In the genomic region with DNA sequence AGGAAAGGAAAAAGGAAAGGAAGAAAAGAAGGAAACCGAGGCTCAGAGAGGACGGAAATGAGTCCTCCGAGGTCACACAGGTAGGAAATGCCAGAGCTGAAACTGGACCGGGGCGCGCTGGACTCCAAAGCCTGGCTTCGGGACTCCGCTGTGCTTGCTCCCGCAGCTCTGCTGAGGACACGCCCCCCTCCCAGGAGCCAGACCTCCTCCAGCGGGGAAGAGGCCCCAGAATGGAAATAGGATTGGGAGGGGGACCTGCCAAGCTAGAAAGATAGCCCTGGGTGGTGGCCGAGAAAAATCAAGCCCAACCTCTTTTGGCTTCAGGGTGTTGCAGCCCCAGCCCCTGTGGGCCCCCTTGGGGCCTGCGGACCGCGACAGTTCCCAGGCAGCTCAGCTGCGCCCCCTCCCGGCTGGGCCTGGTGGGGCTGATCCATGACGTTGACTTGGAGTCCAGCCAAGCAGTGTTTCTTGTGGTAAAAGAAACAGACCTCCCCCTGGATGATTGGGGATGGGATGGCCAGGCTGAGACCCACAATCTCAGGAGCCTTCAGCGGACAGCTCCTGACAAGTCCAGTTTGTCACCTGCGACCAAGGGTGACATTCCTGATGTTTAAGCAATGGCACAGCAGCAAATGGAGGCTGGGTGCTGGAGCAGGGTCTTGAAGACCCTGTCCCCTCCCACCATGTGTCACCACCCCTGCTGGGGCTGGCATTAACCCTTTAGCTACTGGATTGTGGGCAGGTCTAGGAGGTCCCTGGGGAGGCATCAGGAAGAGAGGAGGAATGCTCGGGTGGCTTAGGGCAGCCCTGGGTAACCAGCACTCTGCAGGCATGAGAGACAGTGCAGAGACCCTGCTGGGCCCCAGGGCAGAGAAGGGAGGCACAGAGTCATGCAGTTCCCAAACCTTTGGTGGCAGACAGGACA, we compare ENCODE assay signal across 8 cellular contexts. TPM values are rescaled to one million over a fixed set of nuclear protein-coding genes. Genes with fewer than 3 reads are reported as not detected.
DNase-seq lines count a peak whose midpoint lies in the region; ATAC-seq and TF ChIP-seq lines count a peak whose summit lies in the region.

No MANE protein-coding gene starts in this region.

- in situ Hi-C loops in GM23248 (cut with MboI) = no loop called here

- ATAC-seq in effector memory CD8-positive, alpha-beta T cell (replicated peaks) = peak; percentile 46
- no peak for ATAC-seq in HG02973 (IDR thresholded peaks at IDR 0.05; ENCODE audit: unreplicated experiment)

- H3K4me3 Mint-ChIP-seq in effector memory CD8-positive, alpha-beta T cell = no peak overlapping the region

- no peak overlapping the region for H3K9ac ChIP-seq in GM23248

- peaks cover 3% of the 10 kb centered on the region in 2 donors for H3K4me1 Mint-ChIP-seq in effector memory CD8-positive, alpha-beta T cell (ENCODE audit: low read depth in 2 of 2)

- no peak overlapping the region for H2AFZ ChIP-seq in GM23248

- no peaks in the 10 kb centered on the region for H3K36me3 Mint-ChIP-seq in effector memory CD8-positive, alpha-beta T cell (ENCODE audit: insufficient read depth)

- H3K27me3 Mint-ChIP-seq in effector memory CD8-positive, alpha-beta T cell = peaks cover 12 to 39% of the 10 kb centered on the region in 2 donors

- no peaks in the 10 kb centered on the region for H3F3A ChIP-seq in GM23248 (ENCODE audit: insufficient read depth)

- H4K20me1 ChIP-seq in GM23248 (ENCODE audit: insufficient read depth) = no peaks in the 10 kb centered on the region

- H3K9me3 ChIP-seq in GM23248 (ENCODE audit: low read depth) (no peaks in the 10 kb centered on the region), testis (no peaks in the 10 kb centered on the region)

- intact Hi-C loops in testis (cut with DNase I; ENCODE audit: low total_unique reads) = no loop called here

- no peak overlapping the region for H3K4me3 ChIP-seq in AG10803 (ENCODE audit: low read length)
- no peak overlapping the region for H3K4me3 ChIP-seq in GM23248
- peak overlapping the region; percentile 16 to 27 for H3K4me3 ChIP-seq in testis

- H3K27ac Mint-ChIP-seq in effector memory CD8-positive, alpha-beta T cell = no peak overlapping the region

- H3K79me2 ChIP-seq in GM23248 (ENCODE audit: insufficient read depth) = no peaks in the 10 kb centered on the region

- no peak overlapping the region for H3K27ac ChIP-seq in GM23248
- no peak overlapping the region for H3K27ac ChIP-seq in testis

- H3K9me2 ChIP-seq in GM23248 (ENCODE audit: insufficient read depth) = no peaks in the 10 kb centered on the region

- H3K27me3 ChIP-seq in GM23248 (replicated peaks; ENCODE audit: insufficient read depth) (no peaks in the 10 kb centered on the region), testis (no peaks in the 10 kb centered on the region)

- H3K36me3 ChIP-seq in GM23248 (ENCODE audit: low read depth) = no peaks in the 10 kb centered on the region
- H3K36me3 ChIP-seq in testis (ENCODE audit: low read depth, missing control alignments) = no peaks in the 10 kb centered on the region

- TF ChIP-seq CTCF in AG10803 (conservative IDR thresholded peaks at IDR 0.05; ENCODE audit: low read length) (peak; percentile 83), testis (IDR thresholded peaks at IDR 0.05) (peak; percentile 64 to 86 (median 76))

- no peaks in the 10 kb centered on the region for H3K9me3 Mint-ChIP-seq in effector memory CD8-positive, alpha-beta T cell

- WGBS in GM23248 (ENCODE audit: low coverage in 1 of 2, low lambda C conversion rate in 2 of 2, missing lambda C conversion rate in 2 of 2), 2 experiments = 39 to 48% methylated on average over 21 of the region's 21 CpGs
- 21 to 36% methylated on average over 21 of the region's 21 CpGs for WGBS in testis, 2 donors

- peaks cover 10% of the 10 kb centered on the region for H3K4me1 ChIP-seq in GM23248 (ENCODE audit: insufficient read depth)
- peaks cover 16% of the 10 kb centered on the region for H3K4me1 ChIP-seq in testis

- H3K4me2 ChIP-seq in GM23248 (ENCODE audit: unreplicated experiment) = no peak overlapping the region

- DNase-seq in AG10803 (ENCODE audit: low read depth) (peak; percentile 29), GM23248 (peak; percentile 65), NCI-H526 treated with DMSO at 0.1 percent for 48 hours (lab: John Stamatoyannopoulos, UW) (peak; percentile 37), mucosa of gallbladder (ENCODE audit: low spot score) (peak; percentile 55), testis (peak; percentile 81)
- peak; percentile 32 to 41 for DNase-seq in activated CD4-positive, alpha-beta T cell treated with anti-CD3 and anti-CD28 coated beads, Interleukin-2, amount 50 U/mL, for 4 hours
- DNase-seq in effector memory CD8-positive, alpha-beta T cell = peak; percentile 33 to 41 (median 39)

- TF ChIP-seq POLR2A in testis (IDR thresholded peaks at IDR 0.05) = no peak

RNA-seq across cellular contexts. Expression of a gene that starts 55.4 kb away (rescaled TPM):
- total RNA-seq in GM23248 (2014; rRNA removed; shearing (Covaris generic)) = 0.76 TPM in 1 of 2 replicates, not detected in the other
- polyA plus RNA-seq in GM23248 (2016; fragmentation: Nextera tagmentation; extraction: Ambion mirVana) = 0.49 TPM in 2 replicates
- total RNA-seq in mucosa of gallbladder = 6.4 TPM
- total RNA-seq in testis = 10 to 100 TPM; 22.1 to 26.9 TPM
- polyA plus RNA-seq in testis (ENCODE audit: insufficient read depth, low read depth, low replicate concordance) = 11.3 TPM

Comparison
In these comparisons a context has a peak if more than half of its experiments do, and no peak if none do; other contexts are left out.
1. DNase-seq: peak in every context shown above with its lines; median percentile 81 in testis; 65 in GM23248; 55 in mucosa of gallbladder; 39 in effector memory CD8-positive, alpha-beta T cell; 37 in NCI-H526 treated with DMSO at 0.1 percent for 48 hours; 36 in activated CD4-positive, alpha-beta T cell treated with anti-CD3 and anti-CD28 coated beads, Interleukin-2, amount 50 U/mL, for 4 hours; 29 in AG10803.
2. H3K4me3 ChIP-seq: peak in testis (2 of 2); none in AG10803 (single experiment) and GM23248 (single experiment).